In the genomic region with DNA sequence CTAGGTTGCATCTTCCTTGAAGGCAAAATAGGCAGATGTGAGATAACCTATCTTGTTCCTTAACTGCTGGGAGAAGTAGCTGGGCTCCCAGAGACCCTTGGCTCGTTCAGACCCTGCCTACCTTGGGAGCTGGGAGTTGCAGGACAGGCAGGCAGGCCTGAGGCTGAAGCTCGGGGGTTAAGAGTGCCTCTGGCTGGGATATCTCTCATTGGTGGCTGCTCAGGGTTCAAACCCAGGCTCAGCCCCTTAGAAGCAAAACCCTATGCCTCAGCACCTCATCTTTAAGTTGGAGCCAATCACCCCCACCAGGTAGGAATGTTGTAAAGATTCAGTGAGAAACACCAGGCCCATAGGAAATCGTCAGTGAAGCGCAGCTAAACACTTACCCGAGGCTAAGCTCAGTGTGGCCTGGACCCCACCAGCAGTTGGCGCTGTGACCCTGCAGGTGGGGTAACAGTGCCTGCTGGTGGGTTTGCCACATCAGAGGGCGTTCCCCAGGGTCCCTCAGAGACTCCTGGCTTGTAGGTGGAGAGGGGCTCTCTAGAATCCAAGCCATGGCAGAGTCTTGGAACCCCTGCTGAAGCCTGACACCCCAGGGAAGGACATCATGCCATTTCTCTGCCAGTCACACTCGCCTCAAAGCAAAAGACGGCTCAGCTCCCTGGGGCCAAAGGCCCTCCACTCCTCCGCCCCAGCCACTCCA, we compare ENCODE assay signal across 8 cellular contexts. TPM values are rescaled to one million over a fixed set of nuclear protein-coding genes. Genes with fewer than 3 reads are reported as not detected.
DNase-seq lines count a peak whose midpoint lies in the region; ATAC-seq and TF ChIP-seq lines count a peak whose summit lies in the region.

No MANE protein-coding gene starts in this region.

- no peak overlapping the region for H3K23ac ChIP-seq in trophoblast cell (ENCODE audit: low read length)

- no peak overlapping the region for H2AK5ac ChIP-seq in trophoblast cell (ENCODE audit: low read length)

- H3K4me2 ChIP-seq in trophoblast cell (ENCODE audit: low read length) = no peak overlapping the region

- H3K27me3 ChIP-seq in trophoblast cell (ENCODE audit: insufficient read depth, low read length) = no peaks in the 10 kb centered on the region
- no peaks in the 10 kb centered on the region for H3K27me3 ChIP-seq in upper lobe of right lung

- no peaks in the 10 kb centered on the region for H3K79me2 ChIP-seq in trophoblast cell (ENCODE audit: control insufficient read depth, insufficient read depth, low read length, poor library complexity)

- H3K27ac ChIP-seq in trophoblast cell (ENCODE audit: low read depth, low read length) = no peak overlapping the region
- no peak overlapping the region for H3K27ac ChIP-seq in upper lobe of right lung

- H2BK120ac ChIP-seq in trophoblast cell (ENCODE audit: insufficient read depth, low read length, poor library complexity) = no peak overlapping the region

- peak overlapping the region; percentile 17 for H2AFZ ChIP-seq in trophoblast cell (ENCODE audit: insufficient read depth, low read length, poor library complexity)

- intact Hi-C loops in upper lobe of right lung (cut with DNase I) = no loop called here

- H3K4ac ChIP-seq in trophoblast cell (ENCODE audit: low read depth, low read length) = no peak overlapping the region

- no peak overlapping the region for H3K14ac ChIP-seq in trophoblast cell (ENCODE audit: low read length)

- no peak overlapping the region for H3K4me3 ChIP-seq in trophoblast cell (ENCODE audit: low read depth, low read length)
- no peak overlapping the region for H3K4me3 ChIP-seq in upper lobe of right lung

- peak overlapping the region; percentile 48 for H4K8ac ChIP-seq in trophoblast cell (ENCODE audit: low read depth, low read length)

- peak overlapping the region; percentile 33 for H2BK12ac ChIP-seq in trophoblast cell (ENCODE audit: low read length)

- no peak overlapping the region for H3K18ac ChIP-seq in trophoblast cell (ENCODE audit: low read length)

- ATAC-seq in GM18499 (IDR thresholded peaks at IDR 0.05; ENCODE audit: insufficient read depth, unreplicated experiment) (peak; percentile 68), HG03442 (IDR thresholded peaks at IDR 0.05; ENCODE audit: unreplicated experiment) (peak; percentile 81), upper lobe of right lung (peak; percentile 90)

- peaks cover 5% of the 10 kb centered on the region for H3K9me3 ChIP-seq in trophoblast cell (ENCODE audit: insufficient read depth, low read depth, low read length)
- H3K9me3 ChIP-seq in upper lobe of right lung = no peaks in the 10 kb centered on the region

- peak; percentile 84 for TF ChIP-seq CTCF in upper lobe of right lung (IDR thresholded peaks at IDR 0.05)

- H3K36me3 ChIP-seq in trophoblast cell (ENCODE audit: control insufficient read depth in 1 of 2, insufficient read depth in 2 of 2, low read length in 2 of 2) (no peaks in the 10 kb centered on the region), upper lobe of right lung (no peaks in the 10 kb centered on the region)

- H4K91ac ChIP-seq in trophoblast cell (ENCODE audit: low read depth, low read length) = peak overlapping the region; percentile 33

- no peak overlapping the region for H2BK5ac ChIP-seq in trophoblast cell (ENCODE audit: low read depth, low read length, poor library complexity)

- no peaks in the 10 kb centered on the region for H3K4me1 ChIP-seq in trophoblast cell (ENCODE audit: control insufficient read depth in 1 of 2, insufficient read depth in 2 of 2, low read length in 2 of 2)
- H3K4me1 ChIP-seq in upper lobe of right lung = no peaks in the 10 kb centered on the region

- H4K12ac ChIP-seq in trophoblast cell (ENCODE audit: low read depth, low read length) = no peak overlapping the region

- no CpG with 5 or more reads among the region's 10 CpGs for WGBS in trophoblast cell (ENCODE audit: extremely low coverage, insufficient coverage, insufficient read length)

- H3K9ac ChIP-seq in trophoblast cell (ENCODE audit: low read length) = no peak overlapping the region

- DNase-seq in AG08396 (ENCODE audit: low spot score) (peak; percentile 82), RPMI7951 (ENCODE audit: low read depth) (peak; percentile 61), glomerular endothelial cell (ENCODE audit: extremely low read depth, low read depth, low spot score) (peak; percentile 7), trophoblast cell (peak; percentile 86 to 91), upper lobe of right lung (peak; percentile 81)
- DNase-seq in activated gamma-delta T cell treated with anti-CD3 and anti-CD28 coated beads, Interleukin-2, amount 50 U/mL, for 16 hours (ENCODE audit: low read depth) = peak; percentile 41

- H3K79me1 ChIP-seq in trophoblast cell (ENCODE audit: low read length) = no peaks in the 10 kb centered on the region

RNA-seq across cellular contexts. Expression of a gene that starts 54.6 kb away (rescaled TPM):
- 0.29 and 0.84 TPM in 2 replicates for total RNA-seq in RPMI7951 (2014; rRNA removed; shearing (Covaris generic))
- total RNA-seq in glomerular endothelial cell = not detected in 2 replicates
- polyA plus RNA-seq in trophoblast cell (2013) = 0.25 and 0.33 TPM in 2 replicates
- 0.49 TPM for total RNA-seq in upper lobe of right lung

RNA-seq across cellular contexts. Expression of a gene that starts 55.9 kb away (rescaled TPM):
- 11.3 and 12.7 TPM in 2 replicates for total RNA-seq in RPMI7951 (2014; rRNA removed; shearing (Covaris generic))
- total RNA-seq in glomerular endothelial cell = 0.05 and 1.2 TPM in 2 replicates
- polyA plus RNA-seq in trophoblast cell (2013) = 0.21 and 0.35 TPM in 2 replicates
- total RNA-seq in upper lobe of right lung = 2.2 TPM

Comparison
In these comparisons a context has a peak if more than half of its experiments do, and no peak if none do; other contexts are left out.
1. DNase-seq: peak in every context shown above with its lines; median percentile 88 in trophoblast cell; 82 in AG08396; 81 in upper lobe of right lung; 61 in RPMI7951; 41 in activated gamma-delta T cell treated with anti-CD3 and anti-CD28 coated beads, Interleukin-2, amount 50 U/mL, for 16 hours; 7 in glomerular endothelial cell.